In genomic region chr7:27101188-27101905, GRCh38 we compare ENCODE assay signal across 10 cellular contexts. TPM values are rescaled to one million over a fixed set of nuclear protein-coding genes. Genes with fewer than 3 reads are reported as not detected.
DNase-seq lines count a peak whose midpoint lies in the region; ATAC-seq and TF ChIP-seq lines count a peak whose summit lies in the region.
"Had no signal": no experiment of that assay in that cellular context is flagged by ENCODE, and none has a peak within 500 bp of the region (broad histone marks: within the 10 kb centered on the region; RNA-seq: fewer than 3 reads in every experiment).

No MANE protein-coding gene starts in this region.

- no peak for TF ChIP-seq EP300 in esophagus muscularis mucosa (IDR thresholded peaks at IDR 0.05)

- TF ChIP-seq CTCF in esophagus muscularis mucosa (IDR thresholded peaks at IDR 0.05), result no peak

- no peaks in the 10 kb centered on the region for H3K36me3 ChIP-seq in esophagus muscularis mucosa
- H3K36me3 ChIP-seq in muscle layer of duodenum (ENCODE audit: control insufficient read depth in 1 of 2, insufficient read depth in 2 of 2, low read length in 2 of 2), result peaks cover 0 to under 1% of the 10 kb centered on the region in 2 donors
- no peaks in the 10 kb centered on the region for H3K36me3 ChIP-seq in aorta (ENCODE audit: control insufficient read depth in 1 of 2, insufficient read depth in 2 of 2, low read length in 1 of 2)

- no peaks in the 10 kb centered on the region for H3K27me3 ChIP-seq in right cardiac atrium (ENCODE audit: control insufficient read depth, insufficient read depth)
- H3K27me3 ChIP-seq in esophagus muscularis mucosa, result peaks cover 0 to 5% (median 0%) of the 10 kb centered on the region in 4 donors
- H3K27me3 ChIP-seq in muscle layer of duodenum (ENCODE audit: low read depth, low read length), result peaks cover 12% of the 10 kb centered on the region
- H3K27me3 ChIP-seq in aorta (ENCODE audit: control insufficient read depth in 1 of 2, insufficient read depth in 2 of 2, low read length in 1 of 2), result no peaks in the 10 kb centered on the region

- no peak for TF ChIP-seq POLR2A in esophagus muscularis mucosa (IDR thresholded peaks at IDR 0.05; ENCODE audit: low read depth)

- H3K9me3 ChIP-seq in right cardiac atrium (ENCODE audit: control insufficient read depth, low read length) (no peaks in the 10 kb centered on the region), esophagus muscularis mucosa (no peaks in the 10 kb centered on the region), muscle layer of duodenum (ENCODE audit: control insufficient read depth in 1 of 2, low read length in 2 of 2) (no peaks in the 10 kb centered on the region), aorta (ENCODE audit: control insufficient read depth, low read length) (no peaks in the 10 kb centered on the region)

- H3K4me1 ChIP-seq in right cardiac atrium (ENCODE audit: control insufficient read depth, insufficient read depth, low read length), result no peaks in the 10 kb centered on the region
- H3K4me1 ChIP-seq in esophagus muscularis mucosa, result peaks cover 23 to 76% (median 71%) of the 10 kb centered on the region in 4 donors
- H3K4me1 ChIP-seq in muscle layer of duodenum (ENCODE audit: control insufficient read depth in 1 of 2, insufficient read depth in 2 of 2, low read length in 2 of 2), result peaks cover 0 to 11% of the 10 kb centered on the region in 2 donors
- no peaks in the 10 kb centered on the region for H3K4me1 ChIP-seq in aorta (ENCODE audit: control insufficient read depth in 1 of 2, insufficient read depth in 2 of 2, low read length in 2 of 2)

- intact Hi-C loops in right cardiac atrium (cut with DNase I), result no loop called here
- intact Hi-C loops in Right ventricle myocardium superior (cut with DNase I), result no loop called here
- intact Hi-C loops in esophagus muscularis mucosa (cut with DNase I), result no loop called here
- intact Hi-C loops in aorta (cut with DNase I), result loop anchor here in 1 of 2 donors (5.0 kb wide), 1 partner anchor 239 kb away; the partner anchor contains the start of gene SKAP2

- no peak for DNase-seq in right cardiac atrium
- no peak for DNase-seq in Right ventricle myocardium superior
- no peak for DNase-seq in esophagus muscularis mucosa (ENCODE audit: extremely low spot score)
- peak in 1 of 2 donors; percentile 56 for DNase-seq in aorta
- no peak for DNase-seq in NOMO-1 (lab: John Stamatoyannopoulos, UW; ENCODE audit: unreplicated experiment in 2 of 2)
- no peak for DNase-seq in NCI-H2029 treated with DMSO at 0.1 percent for 48 hours (lab: John Stamatoyannopoulos, UW)
- no peak for DNase-seq in NCI-H1436 treated with DMSO at 0.1 percent for 48 hours (lab: John Stamatoyannopoulos, UW)
- DNase-seq: NCI-H1694 had no signal

- 20% methylated on average over 23 of the region's 23 CpGs for WGBS in right cardiac atrium
- WGBS in esophagus muscularis mucosa, result 13% methylated on average over 23 of the region's 23 CpGs
- WGBS in aorta, 2 donors, result 3 to 4% methylated on average over 23 of the region's 23 CpGs

- peak overlapping the region; percentile 75 for H3K27ac ChIP-seq in right cardiac atrium (ENCODE audit: low read length)
- peak overlapping the region; percentile 96 to 100 (median 99) for H3K27ac ChIP-seq in esophagus muscularis mucosa (replicated peaks in 1 of 4)
- H3K27ac ChIP-seq in muscle layer of duodenum (ENCODE audit: low read length), result peak overlapping the region; percentile 95
- peak overlapping the region; percentile 93 to 100 for H3K27ac ChIP-seq in aorta (ENCODE audit: low read depth in 1 of 2, low read length in 2 of 2)

- ATAC-seq in right cardiac atrium (no peak), Right ventricle myocardium superior (ENCODE audit: poor library complexity) (no peak), aorta (ENCODE audit: low FRiP score) (no peak)

- H3K4me3 ChIP-seq in right cardiac atrium (ENCODE audit: low read length) (peak overlapping the region; percentile 46), esophagus muscularis mucosa (peak overlapping the region; percentile 66 to 96 (median 84)), muscle layer of duodenum (ENCODE audit: low read depth in 1 of 2, low read length in 2 of 2) (peak overlapping the region; percentile 79 to 90), aorta (ENCODE audit: low read length in 2 of 2) (peak overlapping the region; percentile 24 to 78)

RNA-seq across cellular contexts. Expression of gene HOXA2, which starts 1.1 kb away (rescaled TPM):
- total RNA-seq in right cardiac atrium, result under 1 TPM in 3 of 4 donors, not detected in 1; 0.12 to 0.60 (median 0.37) TPM
- polyA plus RNA-seq in right cardiac atrium, result 0.36 TPM
- 0.11 TPM for total RNA-seq in Right ventricle myocardium superior
- 1 to 10 TPM; 3.3 to 5.4 (median 4.4) TPM for total RNA-seq in esophagus muscularis mucosa
- 1 to 10 TPM; 1.6 to 4.7 TPM for total RNA-seq in aorta
- polyA plus RNA-seq in aorta, result 1 to 10 TPM; 2.3 to 3.6 TPM
- total RNA-seq: G401 had no signal

RNA-seq across cellular contexts. Expression of gene HOXA1, which starts 5.5 kb away (rescaled TPM):
- total RNA-seq in right cardiac atrium (under 1 TPM in 2 of 4 donors, not detected in 2; 0.15 to 0.29 TPM), Right ventricle myocardium superior (0.13 TPM), esophagus muscularis mucosa (1 to 10 TPM in 1 of 4 donors, under 1 TPM in 3; 0.17 to 1.4 (median 0.56) TPM), aorta (1 to 10 TPM; 1.3 to 1.6 TPM)
- polyA plus RNA-seq in right cardiac atrium (0.14 TPM), aorta (under 1 TPM; 0.59 to 0.88 TPM)

RNA-seq across cellular contexts. Expression of gene HOXA4, which starts 29.2 kb away (rescaled TPM):
- total RNA-seq in right cardiac atrium (1 to 10 TPM in 2 of 4 donors, under 1 TPM in 2; 0.12 to 2.2 (median 1.1) TPM), Right ventricle myocardium superior (0.97 TPM), esophagus muscularis mucosa (10 to 100 TPM; 12.5 to 26.8 (median 18.1) TPM), aorta (10 to 100 TPM in 1 of 2 donors, 1 to 10 TPM in 1; 5.6 to 11.6 TPM)
- polyA plus RNA-seq in right cardiac atrium (3.3 TPM), aorta (10 to 100 TPM in 1 of 2 donors, 1 to 10 TPM in 1; 2.6 to 10.1 TPM)
- total RNA-seq: G401 had no signal

RNA-seq across cellular contexts. Expression of gene HOXA5, which starts 42.1 kb away (rescaled TPM):
- total RNA-seq in right cardiac atrium (under 1 TPM in 1 of 4 donors, not detected in 3; 0.17 TPM), Right ventricle myocardium superior (0.62 TPM), esophagus muscularis mucosa (10 to 100 TPM in 3 of 4 donors, 1 to 10 TPM in 1; 7.8 to 24.8 (median 14.7) TPM), aorta (10 to 100 TPM in 1 of 2 donors, 1 to 10 TPM in 1; 8.0 to 11.8 TPM)
- polyA plus RNA-seq in right cardiac atrium (0.43 TPM), aorta (1 to 10 TPM; 1.6 to 2.7 TPM)

RNA-seq across cellular contexts. Expression of gene HOXA6, which starts 46.2 kb away (rescaled TPM):
- total RNA-seq in right cardiac atrium (not detected), Right ventricle myocardium superior (not detected), esophagus muscularis mucosa (under 1 TPM in 2 of 4 donors, not detected in 2; 0.66 to 0.92 TPM), aorta (1 to 10 TPM; 6.3 to 7.6 TPM)
- polyA plus RNA-seq in right cardiac atrium (not detected), aorta (under 1 TPM in 1 of 2 donors, not detected in 1; 0.97 TPM)
